Comparison of ENCODE assay signal across 1 cellular context in the genomic region with DNA sequence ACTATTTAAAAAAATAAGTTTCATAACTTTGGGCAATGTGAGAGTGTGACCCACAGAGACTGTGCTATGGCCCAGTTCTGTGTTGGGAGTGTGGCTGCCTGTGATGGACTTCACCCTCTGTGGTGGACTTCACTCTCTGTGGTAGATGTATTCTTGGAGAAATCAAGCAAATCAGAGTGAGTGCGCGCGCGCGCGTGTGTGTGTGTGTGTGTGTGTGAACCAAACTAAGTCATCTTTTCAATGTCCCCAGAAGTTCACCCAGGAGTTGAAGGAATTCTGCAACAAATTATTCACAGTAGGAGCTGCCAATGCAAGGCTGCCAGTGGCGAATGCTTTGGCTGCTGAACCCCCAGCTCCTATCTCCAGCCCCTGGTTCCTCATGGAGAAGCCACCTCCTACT.
TF ChIP-seq lines count a peak whose summit lies in the region.

No MANE protein-coding gene starts in this region.

TF ChIP-seq in A549, 52 proteins besides CTCF, POLR2A, EP300 and RAD21 (continued from another document):
- TF ChIP-seq, protein P1, sequence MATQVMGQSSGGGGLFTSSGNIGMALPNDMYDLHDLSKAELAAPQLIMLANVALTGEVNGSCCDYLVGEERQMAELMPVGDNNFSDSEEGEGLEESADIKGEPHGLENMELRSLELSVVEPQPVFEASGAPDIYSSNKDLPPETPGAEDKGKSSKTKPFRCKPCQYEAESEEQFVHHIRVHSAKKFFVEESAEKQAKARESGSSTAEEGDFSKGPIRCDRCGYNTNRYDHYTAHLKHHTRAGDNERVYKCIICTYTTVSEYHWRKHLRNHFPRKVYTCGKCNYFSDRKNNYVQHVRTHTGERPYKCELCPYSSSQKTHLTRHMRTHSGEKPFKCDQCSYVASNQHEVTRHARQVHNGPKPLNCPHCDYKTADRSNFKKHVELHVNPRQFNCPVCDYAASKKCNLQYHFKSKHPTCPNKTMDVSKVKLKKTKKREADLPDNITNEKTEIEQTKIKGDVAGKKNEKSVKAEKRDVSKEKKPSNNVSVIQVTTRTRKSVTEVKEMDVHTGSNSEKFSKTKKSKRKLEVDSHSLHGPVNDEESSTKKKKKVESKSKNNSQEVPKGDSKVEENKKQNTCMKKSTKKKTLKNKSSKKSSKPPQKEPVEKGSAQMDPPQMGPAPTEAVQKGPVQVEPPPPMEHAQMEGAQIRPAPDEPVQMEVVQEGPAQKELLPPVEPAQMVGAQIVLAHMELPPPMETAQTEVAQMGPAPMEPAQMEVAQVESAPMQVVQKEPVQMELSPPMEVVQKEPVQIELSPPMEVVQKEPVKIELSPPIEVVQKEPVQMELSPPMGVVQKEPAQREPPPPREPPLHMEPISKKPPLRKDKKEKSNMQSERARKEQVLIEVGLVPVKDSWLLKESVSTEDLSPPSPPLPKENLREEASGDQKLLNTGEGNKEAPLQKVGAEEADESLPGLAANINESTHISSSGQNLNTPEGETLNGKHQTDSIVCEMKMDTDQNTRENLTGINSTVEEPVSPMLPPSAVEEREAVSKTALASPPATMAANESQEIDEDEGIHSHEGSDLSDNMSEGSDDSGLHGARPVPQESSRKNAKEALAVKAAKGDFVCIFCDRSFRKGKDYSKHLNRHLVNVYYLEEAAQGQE (IDR thresholded peaks at IDR 0.05) = no peak
- TF ChIP-seq JUN (IDR thresholded peaks at IDR 0.05) (no peak), EHF (CRISPR knock-in tag; IDR thresholded peaks at IDR 0.05) (no peak), ESRRA (IDR thresholded peaks at IDR 0.05; ENCODE audit: borderline replicate concordance, low read length) (no peak), SREBF2 (IDR thresholded peaks at IDR 0.05) (no peak), SMC3 (IDR thresholded peaks at IDR 0.05) (no peak)
- TF ChIP-seq, protein P2, sequence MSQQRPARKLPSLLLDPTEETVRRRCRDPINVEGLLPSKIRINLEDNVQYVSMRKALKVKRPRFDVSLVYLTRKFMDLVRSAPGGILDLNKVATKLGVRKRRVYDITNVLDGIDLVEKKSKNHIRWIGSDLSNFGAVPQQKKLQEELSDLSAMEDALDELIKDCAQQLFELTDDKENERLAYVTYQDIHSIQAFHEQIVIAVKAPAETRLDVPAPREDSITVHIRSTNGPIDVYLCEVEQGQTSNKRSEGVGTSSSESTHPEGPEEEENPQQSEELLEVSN (IDR thresholded peaks at IDR 0.05; ENCODE audit: borderline replicate concordance, low read depth) = no peak
- TF ChIP-seq, protein P3, sequence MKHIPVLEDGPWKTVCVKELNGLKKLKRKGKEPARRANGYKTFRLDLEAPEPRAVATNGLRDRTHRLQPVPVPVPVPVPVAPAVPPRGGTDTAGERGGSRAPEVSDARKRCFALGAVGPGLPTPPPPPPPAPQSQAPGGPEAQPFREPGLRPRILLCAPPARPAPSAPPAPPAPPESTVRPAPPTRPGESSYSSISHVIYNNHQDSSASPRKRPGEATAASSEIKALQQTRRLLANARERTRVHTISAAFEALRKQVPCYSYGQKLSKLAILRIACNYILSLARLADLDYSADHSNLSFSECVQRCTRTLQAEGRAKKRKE (CRISPR knock-in tag; IDR thresholded peaks at IDR 0.05; ENCODE audit: low read depth) = no peak
